Comparison of ENCODE assay signal across 8 cellular contexts in genomic region chr20:22312744-22313346, GRCh38.
A peak's percentile ranks its signal among the peaks of the same experiment; 100 is the strongest.
DNase-seq lines count a peak whose midpoint lies in the region; ATAC-seq and TF ChIP-seq lines count a peak whose summit lies in the region.

No MANE protein-coding gene starts in this region.

- intact Hi-C loops in colonic mucosa (cut with DNase I), result loop anchor here (5.0 kb wide), 2 partner anchors 506 to 596 kb away; no protein-coding TSS in a partner anchor

- no peaks in the 10 kb centered on the region for H3K4me1 ChIP-seq in colonic mucosa

- H3K36me3 ChIP-seq in colonic mucosa, result no peaks in the 10 kb centered on the region

- H3K4me1 Mint-ChIP-seq in nephron progenitor cell, result peaks cover 5% of the 10 kb centered on the region

- H3K27me3 ChIP-seq in colonic mucosa, result no peaks in the 10 kb centered on the region

- no peak overlapping the region for H3K4me3 ChIP-seq in colonic mucosa

- H3K27ac ChIP-seq in colonic mucosa, result no peak overlapping the region

- H3K9me3 ChIP-seq in colonic mucosa, result no peaks in the 10 kb centered on the region

- no peaks in the 10 kb centered on the region for H3K9me3 Mint-ChIP-seq in nephron progenitor cell

- no peak overlapping the region for H3K9ac ChIP-seq in colonic mucosa (ENCODE audit: low read depth in 2 of 2, low read length in 2 of 2)

- no peak overlapping the region for H3K4me3 Mint-ChIP-seq in nephron progenitor cell

- H3K36me3 Mint-ChIP-seq in nephron progenitor cell (ENCODE audit: low read depth), result no peaks in the 10 kb centered on the region

- ATAC-seq in GM19324 (IDR thresholded peaks at IDR 0.05; ENCODE audit: low FRiP score, unreplicated experiment) (no peak), HG02884 (IDR thresholded peaks at IDR 0.05; ENCODE audit: unreplicated experiment) (no peak)

- peaks cover 26% of the 10 kb centered on the region for H3K27me3 Mint-ChIP-seq in nephron progenitor cell (ENCODE audit: low read depth, poor library complexity)

- TF ChIP-seq CTCF in colonic mucosa (IDR thresholded peaks at IDR 0.05) (peak; percentile 54), nephron progenitor cell (IDR thresholded peaks at IDR 0.05) (peak; percentile 74)

- no peak overlapping the region for H3K27ac Mint-ChIP-seq in nephron progenitor cell

- peak; percentile 1 for DNase-seq in NCI-H2107 treated with DMSO at 0.1 percent for 48 hours (lab: John Stamatoyannopoulos, UW; ENCODE audit: unreplicated experiment)
- DNase-seq in NCI-H2107 (lab: John Stamatoyannopoulos, UW), result no peak
- peak; percentile 37 for DNase-seq in NCI-H146 (lab: John Stamatoyannopoulos, UW)
- peak; percentile 24 for DNase-seq in colonic mucosa
- peak; percentile 53 for DNase-seq in nephron progenitor cell
- DNase-seq in activated CD8-positive, alpha-beta memory T cell treated with anti-CD3 and anti-CD28 coated beads, Interleukin-2, amount 50 U/mL, for 4 hours, result no peak

Comparison
In these comparisons a context has a peak if more than half of its experiments do, and no peak if none do; other contexts are left out.
1. DNase-seq: peak in NCI-H2107 treated with DMSO at 0.1 percent for 48 hours (single experiment), NCI-H146 (single experiment), colonic mucosa (single experiment) and nephron progenitor cell (single experiment); none in NCI-H2107 (single experiment) and activated CD8-positive, alpha-beta memory T cell treated with anti-CD3 and anti-CD28 coated beads, Interleukin-2, amount 50 U/mL, for 4 hours (single experiment).